In the genomic region with DNA sequence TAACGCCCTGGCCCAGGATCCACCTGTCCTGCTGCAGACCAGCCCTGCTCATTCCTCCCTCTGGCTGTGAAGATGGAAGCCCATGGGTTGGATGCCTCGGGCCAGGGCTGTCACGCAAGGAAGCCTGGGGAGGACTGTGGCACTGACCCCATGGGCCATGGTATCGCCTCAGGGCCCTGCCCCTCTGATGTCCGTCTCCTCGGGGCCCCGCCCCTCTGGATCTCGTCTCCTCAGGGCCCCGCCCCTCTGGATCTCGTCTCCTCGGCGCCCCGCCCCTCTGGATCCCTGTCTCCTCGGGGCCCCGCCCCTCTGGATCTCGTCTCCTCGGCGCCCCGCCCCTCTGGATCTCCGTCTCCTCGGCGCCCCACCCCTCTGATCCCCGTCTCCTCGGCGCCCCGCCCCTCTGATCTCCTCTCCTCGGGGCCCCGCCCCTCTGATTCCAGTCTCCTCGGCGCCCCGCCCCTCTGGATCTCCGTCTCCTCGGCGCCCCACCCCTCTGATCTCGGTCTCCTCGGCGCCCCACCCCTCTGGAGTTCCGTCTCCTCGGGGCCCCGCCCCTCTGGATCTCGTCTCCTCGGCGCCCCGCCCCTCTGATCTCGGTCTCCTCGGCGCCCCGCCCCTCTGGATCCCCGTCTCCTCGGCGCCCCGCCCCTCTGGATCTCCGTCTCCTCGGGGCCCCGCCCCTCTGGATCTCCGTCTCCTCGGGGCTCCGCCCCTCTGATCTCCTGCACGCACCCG, we compare ENCODE assay signal across 8 cellular contexts. TPM values are rescaled to one million over a fixed set of nuclear protein-coding genes. Genes with fewer than 3 reads are reported as not detected.
DNase-seq lines count a peak whose midpoint lies in the region; ATAC-seq and TF ChIP-seq lines count a peak whose summit lies in the region.

No MANE protein-coding gene starts in this region.

- ATAC-seq in PC-3 (peak; percentile 25), GM21423 (IDR thresholded peaks at IDR 0.05; ENCODE audit: unreplicated experiment) (no peak)

- H3K36me3 ChIP-seq in PC-3 (ENCODE audit: low read depth, low read length), result no peaks in the 10 kb centered on the region
- H3K36me3 ChIP-seq in iPS-15b (ENCODE audit: control insufficient read depth, insufficient read depth, low read length), result no peaks in the 10 kb centered on the region
- H3K36me3 ChIP-seq in tibial artery, result no peaks in the 10 kb centered on the region
- H3K36me3 ChIP-seq in MG63, result no peaks in the 10 kb centered on the region

- H3K27ac Mint-ChIP-seq in activated naive CD8-positive, alpha-beta T cell, result no peak overlapping the region
- no peak overlapping the region for H3K27ac Mint-ChIP-seq in activated naive CD8-positive, alpha-beta T cell treated with anti-CD3 and anti-CD28 coated beads for 36 hours
- H3K27ac Mint-ChIP-seq in T-helper 2 cell treated with Interferon-gamma antibody and Interleukin-4, amounts not matched to agents 5 μg/mL and 100 μg/mL, for 36 hours, result no peak overlapping the region

- H3F3A ChIP-seq in PC-3 (ENCODE audit: low read length, unreplicated experiment), result no peaks in the 10 kb centered on the region

- peaks cover 5% of the 10 kb centered on the region for H3K4me1 Mint-ChIP-seq in activated naive CD8-positive, alpha-beta T cell (ENCODE audit: low read depth)
- H3K4me1 Mint-ChIP-seq in activated naive CD8-positive, alpha-beta T cell treated with anti-CD3 and anti-CD28 coated beads for 36 hours, result peaks cover 2% of the 10 kb centered on the region
- no peaks in the 10 kb centered on the region for H3K4me1 Mint-ChIP-seq in T-helper 2 cell treated with Interferon-gamma antibody and Interleukin-4, amounts not matched to agents 5 μg/mL and 100 μg/mL, for 36 hours (ENCODE audit: low read depth)

- no peaks in the 10 kb centered on the region for H3K79me2 ChIP-seq in PC-3 (ENCODE audit: low read length)

- H3K4me3 ChIP-seq in PC-3 (ENCODE audit: low read length) (0 out of 2 replicates have a peak overlapping the region, but pooled peaks have one; percentile 3), iPS-15b (ENCODE audit: low read depth, low read length) (peak overlapping the region; percentile 41), tibial artery (peak overlapping the region in 1 of 2 donors; percentile 28), MG63 (no peak overlapping the region)

- POLR2A ChIA-PET in PC-3 (lab: Charles Lee; ENCODE audit: unreplicated experiment), result no interaction called here

- intact Hi-C loops in PC-3 (cut with micrococcal nuclease) (no loop called here), tibial artery (cut with DNase I; ENCODE audit: low total_unique reads) (no loop called here)

- TF ChIP-seq CTCF in PC-3 (conservative IDR thresholded peaks at IDR 0.05; ENCODE audit: low read depth, low read length) (no peak), tibial artery (IDR thresholded peaks at IDR 0.05) (no peak)

- H3K9me3 Mint-ChIP-seq in activated naive CD8-positive, alpha-beta T cell (ENCODE audit: low read depth), result no peaks in the 10 kb centered on the region
- H3K9me3 Mint-ChIP-seq in activated naive CD8-positive, alpha-beta T cell treated with anti-CD3 and anti-CD28 coated beads for 36 hours, result no peaks in the 10 kb centered on the region
- no peaks in the 10 kb centered on the region for H3K9me3 Mint-ChIP-seq in T-helper 2 cell treated with Interferon-gamma antibody and Interleukin-4, amounts not matched to agents 5 μg/mL and 100 μg/mL, for 36 hours

- H3K9ac ChIP-seq in PC-3 (ENCODE audit: low read length) (no peak overlapping the region), iPS-15b (ENCODE audit: low read depth, low read length) (no peak overlapping the region)

- no peak for DNase-seq in activated naive CD8-positive, alpha-beta T cell treated with anti-CD3 and anti-CD28 coated beads for 36 hours
- peak; percentile 73 for DNase-seq in PC-3
- DNase-seq in tibial artery, result peak; percentile 90 to 96
- DNase-seq in T-helper 2 cell treated with Interferon-gamma antibody and Interleukin-4, amounts not matched to agents 5 μg/mL and 100 μg/mL, for 36 hours (ENCODE audit: low spot score), result no peak
- no peak for DNase-seq in MG63

- H3K4me2 ChIP-seq in PC-3 (ENCODE audit: low read length), result peak overlapping the region; percentile 40

- peak overlapping the region; percentile 76 for H3K4me3 Mint-ChIP-seq in activated naive CD8-positive, alpha-beta T cell
- H3K4me3 Mint-ChIP-seq in activated naive CD8-positive, alpha-beta T cell treated with anti-CD3 and anti-CD28 coated beads for 36 hours, result no peak overlapping the region
- no peak overlapping the region for H3K4me3 Mint-ChIP-seq in T-helper 2 cell treated with Interferon-gamma antibody and Interleukin-4, amounts not matched to agents 5 μg/mL and 100 μg/mL, for 36 hours

- peaks cover 9% of the 10 kb centered on the region for H3K27me3 ChIP-seq in PC-3 (ENCODE audit: low read length)
- H3K27me3 ChIP-seq in iPS-15b (ENCODE audit: control insufficient read depth, insufficient read depth, low read length), result no peaks in the 10 kb centered on the region
- H3K27me3 ChIP-seq in tibial artery, result no peaks in the 10 kb centered on the region
- no peaks in the 10 kb centered on the region for H3K27me3 ChIP-seq in MG63

- H3K4me1 ChIP-seq in PC-3 (ENCODE audit: insufficient read depth, low read length) (no peaks in the 10 kb centered on the region), iPS-15b (ENCODE audit: control insufficient read depth, insufficient read depth, low read length) (no peaks in the 10 kb centered on the region), tibial artery (peaks cover 13 to 82% (median 64%) of the 10 kb centered on the region in 4 donors)

- no peak overlapping the region for H2AFZ ChIP-seq in PC-3 (ENCODE audit: low read length)

- CTCF ChIA-PET in PC-3 (lab: Charles Lee), result no interaction called here

- H3K36me3 Mint-ChIP-seq in activated naive CD8-positive, alpha-beta T cell, result no peaks in the 10 kb centered on the region
- H3K36me3 Mint-ChIP-seq in activated naive CD8-positive, alpha-beta T cell treated with anti-CD3 and anti-CD28 coated beads for 36 hours, result no peaks in the 10 kb centered on the region
- H3K36me3 Mint-ChIP-seq in T-helper 2 cell treated with Interferon-gamma antibody and Interleukin-4, amounts not matched to agents 5 μg/mL and 100 μg/mL, for 36 hours (ENCODE audit: low read depth), result no peaks in the 10 kb centered on the region

- no peaks in the 10 kb centered on the region for H3K9me2 ChIP-seq in PC-3 (replicated peaks; ENCODE audit: low read length)

- H3K27me3 Mint-ChIP-seq in activated naive CD8-positive, alpha-beta T cell, result peaks cover 4% of the 10 kb centered on the region
- H3K27me3 Mint-ChIP-seq in activated naive CD8-positive, alpha-beta T cell treated with anti-CD3 and anti-CD28 coated beads for 36 hours, result peaks cover 30% of the 10 kb centered on the region
- H3K27me3 Mint-ChIP-seq in T-helper 2 cell treated with Interferon-gamma antibody and Interleukin-4, amounts not matched to agents 5 μg/mL and 100 μg/mL, for 36 hours (ENCODE audit: low read depth), result peaks cover 13% of the 10 kb centered on the region

- no TSS peak for BruUV-seq in PC-3 (replicated peaks; lab: Mats Ljungman, UMichigan)

- H4K20me1 ChIP-seq in PC-3 (ENCODE audit: low read length), result no peaks in the 10 kb centered on the region

- H3K9me3 ChIP-seq in PC-3 (ENCODE audit: low read length) (no peaks in the 10 kb centered on the region), iPS-15b (ENCODE audit: control insufficient read depth, insufficient read depth, low read length) (no peaks in the 10 kb centered on the region), tibial artery (no peaks in the 10 kb centered on the region), MG63 (no peaks in the 10 kb centered on the region)

- H3K27ac ChIP-seq in PC-3 (ENCODE audit: low read length), result no peak overlapping the region
- peak overlapping the region; percentile 71 to 85 for H3K27ac ChIP-seq in tibial artery

RNA-seq across cellular contexts. Expression of a gene that starts 24.0 kb away (rescaled TPM):
- 1 to 10 TPM; 4.7 to 5.9 TPM for total RNA-seq in activated naive CD8-positive, alpha-beta T cell treated with anti-CD3 and anti-CD28 coated beads for 36 hours
- 30.6 and 38.5 TPM in 2 replicates for total RNA-seq in PC-3 (2014; rRNA removed)
- 191 and 238 TPM in 2 replicates for total RNA-seq in MG63 (2014; rRNA removed; shearing (Covaris generic); ENCODE audit: low replicate concordance)

Comparison
In these comparisons a context has a peak if more than half of its experiments do, and no peak if none do; other contexts are left out.
1. DNase-seq: peak in PC-3 (single experiment) and tibial artery (2 of 2); none in activated naive CD8-positive, alpha-beta T cell treated with anti-CD3 and anti-CD28 coated beads for 36 hours (single experiment), T-helper 2 cell treated with Interferon-gamma antibody and Interleukin-4, amounts not matched to agents 5 μg/mL and 100 μg/mL, for 36 hours (single experiment) and MG63 (single experiment).